In genomic region chr13:19173752-19174151, GRCh38 we compare ENCODE assay signal across 37 cellular contexts. TPM values are rescaled to one million over a fixed set of nuclear protein-coding genes. Genes with fewer than 3 reads are reported as not detected.
"Had no signal": no experiment of that assay in that cellular context is flagged by ENCODE, and none has a peak within 500 bp of the region (broad histone marks: within the 10 kb centered on the region; RNA-seq: fewer than 3 reads in every experiment).

No MANE protein-coding gene starts in this region.

- H3K4me3 ChIP-seq: MG63 had no signal

- H3K27ac ChIP-seq: KMS-11 had no signal

- H3K9me3 ChIP-seq: MG63 had no signal

- DNase-seq: Karpas-422, Kasumi-1, MG63, MM.1S, MV-4-11, NCI-H1048, NCI-H1092, NCI-H1092 treated with DMSO at 0.1 percent for 48 hours, NCI-H1105, NCI-H1105 treated with DMSO at 0.1 percent for 48 hours, NCI-H1417, NCI-H1417 treated with DMSO at 0.1 percent for 48 hours, NCI-H1436, NCI-H1436 treated with DMSO at 0.1 percent for 48 hours, NCI-H146, NCI-H1694, NCI-H1694 treated with DMSO at 0.1 percent for 48 hours, NCI-H187, NCI-H187 treated with DMSO at 0.1 percent for 48 hours, NCI-H1930, NCI-H2029, NCI-H2029 treated with DMSO at 0.1 percent for 48 hours, NCI-H2081, NCI-H2081 treated with DMSO at 0.1 percent for 48 hours, NCI-H2107, NCI-H2171, NCI-H2171 treated with DMSO at 0.1 percent for 48 hours, NCI-H2227 treated with DMSO at 0.1 percent for 48 hours, NCI-H226, NCI-H345, NCI-H446, NCI-H446 treated with DMSO at 0.1 percent for 48 hours, NCI-H510A had no signal

- H3K36me3 ChIP-seq: MG63 had no signal

- H3K27me3 ChIP-seq: MG63 had no signal

RNA-seq across cellular contexts. Expression of gene TUBA3C, which starts 7.9 kb away (rescaled TPM):
- total RNA-seq: LHCN-M2, MCF 10A, NCI-H460 had no signal
